Comparison of ENCODE assay signal across 9 cellular contexts in genomic region chr17:1762233-1762905, GRCh38. TPM values are rescaled to one million over a fixed set of nuclear protein-coding genes. Genes with fewer than 3 reads are reported as not detected.
DNase-seq lines count a peak whose midpoint lies in the region; ATAC-seq and TF ChIP-seq lines count a peak whose summit lies in the region.
"Had no signal": no experiment of that assay in that cellular context is flagged by ENCODE, and none has a peak within 500 bp of the region (broad histone marks: within the 10 kb centered on the region; RNA-seq: fewer than 3 reads in every experiment).

No MANE protein-coding gene starts in this region.

- ATAC-seq in gastroesophageal sphincter: peak; percentile 61
- ATAC-seq in GM21515 (IDR thresholded peaks at IDR 0.05; ENCODE audit: unreplicated experiment): no peak
- ATAC-seq in HG02870 (IDR thresholded peaks at IDR 0.05; ENCODE audit: unreplicated experiment): no peak

- DNase-seq in SW480 (ENCODE audit: low spot score) (peak; percentile 81), retina (peak; percentile 68), H4 (ENCODE audit: low spot score) (no peak), T1000 (lab: John Stamatoyannopoulos, UW) (no peak)
- DNase-seq: kidney glomerular epithelial cell had no signal

- H3K79me2 ChIP-seq in DOHH2 (ENCODE audit: control insufficient read depth, low read length): no peaks in the 10 kb centered on the region

- peaks cover 14% of the 10 kb centered on the region for H3F3A ChIP-seq in DOHH2 (ENCODE audit: control insufficient read depth, insufficient read depth)

- no peaks in the 10 kb centered on the region for H3K36me3 ChIP-seq in DOHH2 (ENCODE audit: control insufficient read depth, low read length)
- no peaks in the 10 kb centered on the region for H3K36me3 ChIP-seq in gastroesophageal sphincter

- H3K4me2 ChIP-seq in DOHH2 (ENCODE audit: low read length): peak overlapping the region; percentile 48

- TF ChIP-seq CTCF in DOHH2 (IDR thresholded peaks at IDR 0.05; ENCODE audit: low read depth, low read length, poor library complexity, severe bottlenecking) (no peak), gastroesophageal sphincter (IDR thresholded peaks at IDR 0.05) (no peak)

- H3K4me1 ChIP-seq in DOHH2 (ENCODE audit: control insufficient read depth, low read length) (peaks cover 58% of the 10 kb centered on the region), gastroesophageal sphincter (peaks cover 0 to 45% (median 16%) of the 10 kb centered on the region in 3 donors)

- TF ChIP-seq EP300 in gastroesophageal sphincter (IDR thresholded peaks at IDR 0.05): no peak

- TF ChIP-seq POLR2A in gastroesophageal sphincter (IDR thresholded peaks at IDR 0.05): no peak

- no peaks in the 10 kb centered on the region for H4K20me1 ChIP-seq in DOHH2 (ENCODE audit: control insufficient read depth, insufficient read depth, low read depth, low read length)

- no peaks in the 10 kb centered on the region for H3K9me3 ChIP-seq in DOHH2 (ENCODE audit: control insufficient read depth, insufficient read depth, low read length)
- no peaks in the 10 kb centered on the region for H3K9me3 ChIP-seq in gastroesophageal sphincter

- no peaks in the 10 kb centered on the region for H3K27me3 ChIP-seq in DOHH2 (ENCODE audit: control insufficient read depth, low read length)
- H3K27me3 ChIP-seq in gastroesophageal sphincter: peaks cover 20% of the 10 kb centered on the region

- H3K4me3 ChIP-seq in DOHH2 (ENCODE audit: low read length): peak overlapping the region; percentile 41
- peak overlapping the region; percentile 22 to 54 for H3K4me3 ChIP-seq in gastroesophageal sphincter

- H3K27ac ChIP-seq in DOHH2 (ENCODE audit: low read depth, low read length) (peak overlapping the region; percentile 81), gastroesophageal sphincter (peak overlapping the region in 3 of 4 donors; percentile 78 to 86 (median 85))

- 46 to 69% methylated on average over 5 to 12 of the region's 21 CpGs for WGBS in gastroesophageal sphincter (ENCODE audit: low coverage in 1 of 2), 2 donors

- H3K9me2 ChIP-seq in DOHH2 (replicated peaks; ENCODE audit: control insufficient read depth, low read length): no peaks in the 10 kb centered on the region

RNA-seq across cellular contexts. Expression of gene SERPINF1, which starts 0.5 kb away (rescaled TPM):
- 100 to 1,000 TPM; 136 to 634 (median 302) TPM for total RNA-seq in gastroesophageal sphincter
- 0.74 and 12.0 TPM in 2 replicates for total RNA-seq in H4 (2014; rRNA removed; shearing (Covaris generic))

RNA-seq across cellular contexts. Expression of gene SERPINF2, which starts 19.7 kb away (rescaled TPM):
- total RNA-seq in gastroesophageal sphincter: 1 to 10 TPM; 2.0 to 7.6 (median 5.1) TPM
- total RNA-seq in H4 (2014; rRNA removed; shearing (Covaris generic)): not detected in 2 replicates

RNA-seq across cellular contexts. Expression of gene WDR81, which starts 37.9 kb away (rescaled TPM):
- 10 to 100 TPM; 21.8 to 44.1 (median 32.2) TPM for total RNA-seq in gastroesophageal sphincter
- total RNA-seq in H4 (2014; rRNA removed; shearing (Covaris generic)): 10.1 and 10.5 TPM in 2 replicates

RNA-seq across cellular contexts. Expression of gene TLCD2, which starts 52.2 kb away (rescaled TPM):
- total RNA-seq in gastroesophageal sphincter: 1 to 10 TPM; 4.2 to 5.1 (median 4.8) TPM
- 1.2 and 1.4 TPM in 2 replicates for total RNA-seq in H4 (2014; rRNA removed; shearing (Covaris generic))

Comparison
In these comparisons a context has a peak if more than half of its experiments do, and no peak if none do; other contexts are left out.
1. DNase-seq: peak in SW480 (single experiment) and retina (single experiment); none in H4 (single experiment) and T1000 (single experiment).
2. RNA of gene SERPINF1, which starts 0.5 kb away (total RNA-seq): 136 to 634 TPM in gastroesophageal sphincter; 0.74 to 12.0 TPM in H4; every median in the first group is over 10 times any median in the second.